Comparison of ENCODE assay signal across 8 cellular contexts in the genomic region with DNA sequence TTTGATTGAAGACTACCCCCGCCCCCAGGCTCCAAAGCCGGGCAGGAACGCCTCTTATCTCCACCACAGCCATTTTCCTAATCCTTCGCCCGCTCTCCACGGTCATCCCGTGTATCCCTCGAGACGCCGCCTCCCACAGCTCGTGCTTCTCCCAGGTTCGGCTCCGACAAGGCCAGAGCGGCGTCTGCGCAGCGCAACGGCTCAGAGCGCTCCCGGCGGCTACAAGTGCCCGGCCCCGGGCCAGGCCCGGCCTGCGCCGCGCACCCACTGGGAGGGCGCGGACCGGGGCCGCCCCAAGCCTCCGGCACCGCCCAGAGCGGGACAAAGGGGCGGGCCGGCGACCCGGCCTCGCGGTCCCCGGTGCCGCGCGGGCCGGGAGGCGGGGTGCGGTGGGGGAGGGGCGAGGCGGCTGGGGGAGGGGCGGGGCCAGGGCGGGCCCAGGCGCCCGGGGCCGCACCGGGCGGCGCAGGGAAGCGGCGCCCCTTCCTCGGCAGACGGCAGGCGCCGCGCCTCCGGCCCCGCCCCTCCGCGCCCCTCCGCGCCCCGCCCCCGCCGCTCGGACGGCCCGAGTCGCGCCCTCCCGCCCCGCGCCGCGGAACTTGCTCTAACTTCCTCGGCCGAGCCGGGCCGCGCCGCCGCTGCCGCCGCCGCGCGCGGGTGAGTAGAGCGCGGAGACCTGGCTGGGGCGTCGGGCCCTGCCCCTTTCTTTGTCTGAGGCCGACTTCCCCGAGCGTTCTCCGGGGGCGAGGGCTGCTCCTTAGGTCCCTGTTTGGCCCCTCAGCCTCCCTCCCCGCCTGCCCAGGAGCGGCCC. TPM values are rescaled to one million over a fixed set of nuclear protein-coding genes. Genes with fewer than 3 reads are reported as not detected.
DNase-seq lines count a peak whose midpoint lies in the region; ATAC-seq and TF ChIP-seq lines count a peak whose summit lies in the region.

TSS of gene TSPAN14 (plus strand) at position 596 of the 811 bp plus-strand sequence. CDS start 34,924 bp downstream, outside the sequence.

- H3K9me3 ChIP-seq in KOPT-K1 (ENCODE audit: insufficient read depth, low read length, poor library complexity, severe bottlenecking) (no peaks in the 10 kb centered on the region), T-helper 17 cell (ENCODE audit: control insufficient read depth, low read length, poor library complexity, severe bottlenecking) (no peaks in the 10 kb centered on the region), left ventricle myocardium inferior (replicated peaks) (peaks cover 8% of the 10 kb centered on the region), prostate gland (no peaks in the 10 kb centered on the region), vagina (no peaks in the 10 kb centered on the region)

- WGBS in prostate gland: under 1% methylated on average over 45 of the region's 107 CpGs

- H3K4me1 ChIP-seq in left ventricle myocardium inferior (peaks cover 65% of the 10 kb centered on the region), prostate gland (replicated peaks) (peaks cover 12% of the 10 kb centered on the region), vagina (peaks cover 55% of the 10 kb centered on the region)

- H3K4me3 ChIP-seq in left ventricle myocardium inferior (peak within 1 kb of the TSS; percentile 99), prostate gland (peak within 1 kb of the TSS; percentile 97 to 98), vagina (peak within 1 kb of the TSS; percentile 86 to 93)

- H3K27me3 ChIP-seq in left ventricle myocardium inferior (ENCODE audit: low read depth) (no peaks in the 10 kb centered on the region), prostate gland (replicated peaks; ENCODE audit: insufficient read depth) (no peaks in the 10 kb centered on the region), vagina (no peaks in the 10 kb centered on the region)

- H3K4me1 Mint-ChIP-seq in T-helper 17 cell: peaks cover 30% of the 10 kb centered on the region

- DNase-seq in ELR (ENCODE audit: low read depth) (peak; percentile 85), T-helper 17 cell (peak; percentile 53 to 80 (median 78)), anterior cingulate cortex (lab: John Stamatoyannopoulos, UW) (peak in 53 of 58 donors; percentile 27 to 89 (median 69)), left ventricle myocardium inferior (peak; percentile 88), prostate gland (ENCODE audit: low spot score) (peak; percentile 81), vagina (ENCODE audit: extremely low spot score in 2 of 2) (no peak)

- peak within 1 kb of the TSS; percentile 100 for H3K27ac Mint-ChIP-seq in T-helper 17 cell

- no peak for TF ChIP-seq CTCF in left ventricle myocardium inferior (IDR thresholded peaks at IDR 0.05; ENCODE audit: borderline replicate concordance)
- TF ChIP-seq CTCF in prostate gland (IDR thresholded peaks at IDR 0.05): peak in 1 of 4 experiments; percentile 11
- no peak for TF ChIP-seq CTCF in vagina (IDR thresholded peaks at IDR 0.05)

- ATAC-seq in GM21723 (IDR thresholded peaks at IDR 0.05; ENCODE audit: unreplicated experiment) (peak; percentile 65), T-helper 17 cell (peak; percentile 76)

- TF ChIP-seq POLR2A in prostate gland (IDR thresholded peaks at IDR 0.05) (peak; percentile 83), vagina (IDR thresholded peaks at IDR 0.05) (peak in 1 of 2 donors; percentile 63)

- H3K27me3 Mint-ChIP-seq in T-helper 17 cell: no peaks in the 10 kb centered on the region

- H3K4me3 Mint-ChIP-seq in T-helper 17 cell: peak within 1 kb of the TSS; percentile 97

- H3K27ac ChIP-seq in KOPT-K1 (ENCODE audit: low read depth, low read length, poor library complexity, severe bottlenecking) (peak within 1 kb of the TSS; percentile 60), left ventricle myocardium inferior (replicated peaks) (peak within 1 kb of the TSS; percentile 100), prostate gland (peak within 1 kb of the TSS; percentile 98 to 99), vagina (peak within 1 kb of the TSS; percentile 96)

- intact Hi-C loops in left ventricle myocardium inferior (cut with micrococcal nuclease): no loop called here
- intact Hi-C loops in prostate gland (cut with DNase I): loop anchor here (1.0 to 2.0 kb wide), 2 partner anchors 40 to 45 kb away; no protein-coding TSS in a partner anchor
- intact Hi-C loops in vagina (cut with DNase I): no loop called here

- no peaks in the 10 kb centered on the region for H3K36me3 ChIP-seq in KOPT-K1 (ENCODE audit: insufficient read depth, low read length)
- H3K36me3 ChIP-seq in left ventricle myocardium inferior: no peaks in the 10 kb centered on the region
- H3K36me3 ChIP-seq in prostate gland: no peaks in the 10 kb centered on the region
- no peaks in the 10 kb centered on the region for H3K36me3 ChIP-seq in vagina

- H3K36me3 Mint-ChIP-seq in T-helper 17 cell (ENCODE audit: low read depth): peaks cover 3% of the 10 kb centered on the region

RNA-seq across cellular contexts. Expression of gene TSPAN14, which starts in this region (rescaled TPM):
- total RNA-seq in T-helper 17 cell (100 to 1,000 TPM; 118 to 139 TPM), left ventricle myocardium inferior (33.4 TPM), prostate gland (100 to 1,000 TPM in 1 of 2 donors, 10 to 100 TPM in 1; 69.8 to 103 TPM), vagina (98.0 TPM)

Comparison
In these comparisons a context has a peak if more than half of its experiments do, and no peak if none do; other contexts are left out.
1. DNase-seq: peak in ELR (single experiment), T-helper 17 cell (3 of 3), anterior cingulate cortex (53 of 58), left ventricle myocardium inferior (single experiment) and prostate gland (single experiment); none in vagina (0 of 2).
2. Peak in every context shown above with its lines, with median percentiles within 50 percentile points of each other: H3K27ac ChIP-seq and H3K4me3 ChIP-seq.